Comparison of ENCODE assay signal across 1 cellular context in the genomic region with DNA sequence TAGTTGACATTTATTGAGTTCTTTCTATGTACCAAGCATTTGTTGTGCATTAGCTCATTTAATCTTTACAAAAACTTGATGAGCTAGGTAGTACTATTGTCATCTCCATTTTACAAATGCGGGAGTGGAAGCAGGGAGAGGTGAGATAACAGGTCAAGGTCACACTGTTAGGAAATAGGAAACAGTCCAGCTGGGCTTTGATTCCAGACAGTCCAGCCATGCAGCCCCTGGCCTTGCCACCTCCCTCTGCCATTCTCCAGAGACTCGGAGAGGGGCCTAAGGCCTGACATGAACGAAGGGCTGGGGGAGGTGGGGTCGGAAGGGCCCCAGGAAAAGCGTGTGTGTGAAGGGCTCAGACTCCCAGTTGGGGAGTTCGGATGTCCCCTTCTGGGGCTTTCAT.
TF ChIP-seq lines count a peak whose summit lies in the region.

No MANE protein-coding gene starts in this region.

TF ChIP-seq in HepG2, 621 proteins besides CTCF, POLR2A, EP300 and RAD21 (continued from another document and continues in another):
- TF ChIP-seq, protein P1, sequence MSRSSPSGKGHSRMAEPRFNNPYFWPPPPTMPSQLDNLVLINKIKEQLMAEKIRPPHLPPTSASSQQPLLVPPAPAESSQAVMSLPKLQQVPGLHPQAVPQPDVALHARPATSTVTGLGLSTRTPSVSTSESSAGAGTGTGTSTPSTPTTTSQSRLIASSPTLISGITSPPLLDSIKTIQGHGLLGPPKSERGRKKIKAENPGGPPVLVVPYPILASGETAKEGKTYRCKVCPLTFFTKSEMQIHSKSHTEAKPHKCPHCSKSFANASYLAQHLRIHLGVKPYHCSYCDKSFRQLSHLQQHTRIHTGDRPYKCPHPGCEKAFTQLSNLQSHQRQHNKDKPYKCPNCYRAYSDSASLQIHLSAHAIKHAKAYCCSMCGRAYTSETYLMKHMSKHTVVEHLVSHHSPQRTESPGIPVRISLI (CRISPR knock-in tag; IDR thresholded peaks at IDR 0.05; ENCODE audit: borderline replicate concordance): no peak
- TF ChIP-seq NCOA2 (CRISPR knock-in tag; IDR thresholded peaks at IDR 0.05) (peak; percentile 74), ZNF737 (CRISPR knock-in tag; IDR thresholded peaks at IDR 0.05; ENCODE audit: borderline replicate concordance) (no peak), RFXAP (CRISPR knock-in tag; IDR thresholded peaks at IDR 0.05; ENCODE audit: borderline replicate concordance) (no peak), KDM3A (CRISPR knock-in tag; IDR thresholded peaks at IDR 0.05; ENCODE audit: low read depth) (no peak), ETS1 (CRISPR knock-in tag; IDR thresholded peaks at IDR 0.05) (no peak), ZNF232 (CRISPR knock-in tag; IDR thresholded peaks at IDR 0.05; ENCODE audit: borderline replicate concordance) (no peak), JDP2 (CRISPR knock-in tag; IDR thresholded peaks at IDR 0.05; ENCODE audit: borderline replicate concordance) (no peak), ARID2 (CRISPR knock-in tag; IDR thresholded peaks at IDR 0.05; ENCODE audit: borderline replicate concordance) (no peak), ZNF768 (CRISPR knock-in tag; IDR thresholded peaks at IDR 0.05) (no peak), MED8 (CRISPR knock-in tag; IDR thresholded peaks at IDR 0.05; ENCODE audit: insufficient replicate concordance) (no peak), FOXJ3 (CRISPR knock-in tag; IDR thresholded peaks at IDR 0.05; ENCODE audit: borderline replicate concordance) (no peak), ZNF225 (CRISPR knock-in tag; IDR thresholded peaks at IDR 0.05) (no peak), ZHX2 (IDR thresholded peaks at IDR 0.05; ENCODE audit: low read depth) (no peak), ZHX2 (CRISPR knock-in tag; IDR thresholded peaks at IDR 0.05; ENCODE audit: borderline replicate concordance) (no peak), ZNF747 (CRISPR knock-in tag; IDR thresholded peaks at IDR 0.05; ENCODE audit: borderline replicate concordance) (no peak), FOXK1 (CRISPR knock-in tag; IDR thresholded peaks at IDR 0.05; ENCODE audit: borderline replicate concordance, low read depth) (peak; percentile 57; the same call in 1 of the 2 replicates), TBL1XR1 (IDR thresholded peaks at IDR 0.05; ENCODE audit: borderline replicate concordance, low read length, partially characterized antibody) (no peak), ZNF761 (CRISPR knock-in tag; conservative IDR thresholded peaks at IDR 0.05) (no peak), TBX3 (IDR thresholded peaks at IDR 0.05; ENCODE audit: borderline replicate concordance) (no peak), ZNF274 (CRISPR knock-in tag; IDR thresholded peaks at IDR 0.05) (no peak), ZNF441 (CRISPR knock-in tag; IDR thresholded peaks at IDR 0.05; ENCODE audit: borderline replicate concordance) (no peak), JUN (CRISPR knock-in tag; IDR thresholded peaks at IDR 0.05) (no peak), IRF1 (CRISPR knock-in tag; IDR thresholded peaks at IDR 0.05; ENCODE audit: low read depth) (no peak), POGK (CRISPR knock-in tag; conservative IDR thresholded peaks at IDR 0.05) (0 out of 2 replicates have a peak, but pooled peaks have one; percentile 28), DNMT3B (CRISPR knock-in tag; conservative IDR thresholded peaks at IDR 0.05) (no peak), NFKB2 (CRISPR knock-in tag; IDR thresholded peaks at IDR 0.05; ENCODE audit: borderline replicate concordance) (no peak), ZNF674 (CRISPR knock-in tag; IDR thresholded peaks at IDR 0.05; ENCODE audit: low read depth) (no peak), CENPX (CRISPR knock-in tag; IDR thresholded peaks at IDR 0.05) (no peak), SYNCRIP (IDR thresholded peaks at IDR 0.05; ENCODE audit: insufficient read depth, low read depth, low read length) (no peak), PAF1 (CRISPR knock-in tag; IDR thresholded peaks at IDR 0.05) (no peak), MAFF (IDR thresholded peaks at IDR 0.05; ENCODE audit: low read depth, low read length) (no peak), RXRA (CRISPR knock-in tag; IDR thresholded peaks at IDR 0.05) (peak; percentile 75; the same call in 1 of the 2 replicates), ZFY (CRISPR knock-in tag; IDR thresholded peaks at IDR 0.05) (peak; percentile 17; the same call in 1 of the 2 replicates), RORA (CRISPR knock-in tag; IDR thresholded peaks at IDR 0.05) (no peak), ZNF891 (CRISPR knock-in tag; IDR thresholded peaks at IDR 0.05) (no peak), ZNF713 (CRISPR knock-in tag; IDR thresholded peaks at IDR 0.05) (no peak), ZNF30 (CRISPR knock-in tag; IDR thresholded peaks at IDR 0.05) (no peak), HDAC2 (CRISPR knock-in tag; IDR thresholded peaks at IDR 0.05) (peak; percentile 42; the same call in 1 of the 2 replicates), ZNF567 (CRISPR knock-in tag; IDR thresholded peaks at IDR 0.05; ENCODE audit: borderline replicate concordance) (no peak), ZSCAN25 (CRISPR knock-in tag; IDR thresholded peaks at IDR 0.05) (no peak)
- TF ChIP-seq, protein P2, sequence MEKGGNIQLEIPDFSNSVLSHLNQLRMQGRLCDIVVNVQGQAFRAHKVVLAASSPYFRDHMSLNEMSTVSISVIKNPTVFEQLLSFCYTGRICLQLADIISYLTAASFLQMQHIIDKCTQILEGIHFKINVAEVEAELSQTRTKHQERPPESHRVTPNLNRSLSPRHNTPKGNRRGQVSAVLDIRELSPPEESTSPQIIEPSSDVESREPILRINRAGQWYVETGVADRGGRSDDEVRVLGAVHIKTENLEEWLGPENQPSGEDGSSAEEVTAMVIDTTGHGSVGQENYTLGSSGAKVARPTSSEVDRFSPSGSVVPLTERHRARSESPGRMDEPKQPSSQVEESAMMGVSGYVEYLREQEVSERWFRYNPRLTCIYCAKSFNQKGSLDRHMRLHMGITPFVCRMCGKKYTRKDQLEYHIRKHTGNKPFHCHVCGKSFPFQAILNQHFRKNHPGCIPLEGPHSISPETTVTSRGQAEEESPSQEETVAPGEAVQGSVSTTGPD (CRISPR knock-in tag; IDR thresholded peaks at IDR 0.05): no peak
- TF ChIP-seq, protein P3, sequence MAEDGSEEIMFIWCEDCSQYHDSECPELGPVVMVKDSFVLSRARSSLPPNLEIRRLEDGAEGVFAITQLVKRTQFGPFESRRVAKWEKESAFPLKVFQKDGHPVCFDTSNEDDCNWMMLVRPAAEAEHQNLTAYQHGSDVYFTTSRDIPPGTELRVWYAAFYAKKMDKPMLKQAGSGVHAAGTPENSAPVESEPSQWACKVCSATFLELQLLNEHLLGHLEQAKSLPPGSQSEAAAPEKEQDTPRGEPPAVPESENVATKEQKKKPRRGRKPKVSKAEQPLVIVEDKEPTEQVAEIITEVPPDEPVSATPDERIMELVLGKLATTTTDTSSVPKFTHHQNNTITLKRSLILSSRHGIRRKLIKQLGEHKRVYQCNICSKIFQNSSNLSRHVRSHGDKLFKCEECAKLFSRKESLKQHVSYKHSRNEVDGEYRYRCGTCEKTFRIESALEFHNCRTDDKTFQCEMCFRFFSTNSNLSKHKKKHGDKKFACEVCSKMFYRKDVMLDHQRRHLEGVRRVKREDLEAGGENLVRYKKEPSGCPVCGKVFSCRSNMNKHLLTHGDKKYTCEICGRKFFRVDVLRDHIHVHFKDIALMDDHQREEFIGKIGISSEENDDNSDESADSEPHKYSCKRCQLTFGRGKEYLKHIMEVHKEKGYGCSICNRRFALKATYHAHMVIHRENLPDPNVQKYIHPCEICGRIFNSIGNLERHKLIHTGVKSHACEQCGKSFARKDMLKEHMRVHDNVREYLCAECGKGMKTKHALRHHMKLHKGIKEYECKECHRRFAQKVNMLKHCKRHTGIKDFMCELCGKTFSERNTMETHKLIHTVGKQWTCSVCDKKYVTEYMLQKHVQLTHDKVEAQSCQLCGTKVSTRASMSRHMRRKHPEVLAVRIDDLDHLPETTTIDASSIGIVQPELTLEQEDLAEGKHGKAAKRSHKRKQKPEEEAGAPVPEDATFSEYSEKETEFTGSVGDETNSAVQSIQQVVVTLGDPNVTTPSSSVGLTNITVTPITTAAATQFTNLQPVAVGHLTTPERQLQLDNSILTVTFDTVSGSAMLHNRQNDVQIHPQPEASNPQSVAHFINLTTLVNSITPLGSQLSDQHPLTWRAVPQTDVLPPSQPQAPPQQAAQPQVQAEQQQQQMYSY (CRISPR knock-in tag; IDR thresholded peaks at IDR 0.05): no peak
- TF ChIP-seq, protein P4, sequence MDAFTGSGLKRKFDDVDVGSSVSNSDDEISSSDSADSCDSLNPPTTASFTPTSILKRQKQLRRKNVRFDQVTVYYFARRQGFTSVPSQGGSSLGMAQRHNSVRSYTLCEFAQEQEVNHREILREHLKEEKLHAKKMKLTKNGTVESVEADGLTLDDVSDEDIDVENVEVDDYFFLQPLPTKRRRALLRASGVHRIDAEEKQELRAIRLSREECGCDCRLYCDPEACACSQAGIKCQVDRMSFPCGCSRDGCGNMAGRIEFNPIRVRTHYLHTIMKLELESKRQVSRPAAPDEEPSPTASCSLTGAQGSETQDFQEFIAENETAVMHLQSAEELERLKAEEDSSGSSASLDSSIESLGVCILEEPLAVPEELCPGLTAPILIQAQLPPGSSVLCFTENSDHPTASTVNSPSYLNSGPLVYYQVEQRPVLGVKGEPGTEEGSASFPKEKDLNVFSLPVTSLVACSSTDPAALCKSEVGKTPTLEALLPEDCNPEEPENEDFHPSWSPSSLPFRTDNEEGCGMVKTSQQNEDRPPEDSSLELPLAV (CRISPR knock-in tag; conservative IDR thresholded peaks at IDR 0.05; ENCODE audit: low read depth): no peak
- TF ChIP-seq, protein P5, sequence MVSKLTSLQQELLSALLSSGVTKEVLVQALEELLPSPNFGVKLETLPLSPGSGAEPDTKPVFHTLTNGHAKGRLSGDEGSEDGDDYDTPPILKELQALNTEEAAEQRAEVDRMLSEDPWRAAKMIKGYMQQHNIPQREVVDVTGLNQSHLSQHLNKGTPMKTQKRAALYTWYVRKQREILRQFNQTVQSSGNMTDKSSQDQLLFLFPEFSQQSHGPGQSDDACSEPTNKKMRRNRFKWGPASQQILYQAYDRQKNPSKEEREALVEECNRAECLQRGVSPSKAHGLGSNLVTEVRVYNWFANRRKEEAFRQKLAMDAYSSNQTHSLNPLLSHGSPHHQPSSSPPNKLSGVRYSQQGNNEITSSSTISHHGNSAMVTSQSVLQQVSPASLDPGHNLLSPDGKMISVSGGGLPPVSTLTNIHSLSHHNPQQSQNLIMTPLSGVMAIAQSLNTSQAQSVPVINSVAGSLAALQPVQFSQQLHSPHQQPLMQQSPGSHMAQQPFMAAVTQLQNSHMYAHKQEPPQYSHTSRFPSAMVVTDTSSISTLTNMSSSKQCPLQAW (CRISPR knock-in tag; IDR thresholded peaks at IDR 0.05): no peak
